ENCODE assay signal across 1 cellular context in the genomic region with DNA sequence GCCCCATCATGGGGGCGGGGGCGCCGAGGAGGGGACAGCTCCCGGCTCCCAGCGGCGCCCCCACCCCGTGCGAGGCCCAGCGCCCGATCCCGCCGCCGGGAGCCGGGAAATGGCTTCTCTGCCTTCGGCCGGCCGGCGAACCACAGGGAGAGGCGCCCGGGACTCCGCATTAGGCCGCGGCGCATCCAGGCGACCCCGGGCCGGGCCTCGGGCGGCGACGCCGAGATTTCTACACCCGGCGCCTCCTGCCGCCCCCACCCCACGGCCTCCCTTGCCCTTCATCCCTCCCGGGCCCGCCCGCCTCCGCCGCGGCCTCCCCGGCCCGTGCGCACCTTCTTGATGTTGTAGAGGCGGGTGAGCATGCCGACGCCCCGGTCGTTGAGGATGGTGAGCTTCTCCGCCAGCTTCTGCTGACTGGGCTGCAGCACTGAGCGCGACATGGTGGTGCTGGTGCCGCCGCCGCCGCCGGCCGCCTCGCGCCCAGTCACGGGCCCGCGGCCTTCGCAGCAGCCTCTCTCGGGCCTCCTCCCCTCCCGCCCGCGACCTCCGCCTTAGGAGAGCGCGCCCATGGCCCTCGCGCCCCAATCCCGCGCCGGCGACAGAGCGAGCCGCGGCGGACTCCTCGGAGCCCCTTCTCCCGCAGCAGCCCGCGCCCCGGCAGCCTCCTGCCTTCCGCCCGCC.
TF ChIP-seq lines count a peak whose summit lies in the region.

No MANE protein-coding gene starts in this region.

TF ChIP-seq in A549, 52 proteins besides CTCF, POLR2A, EP300 and RAD21 (continued from another document):
- TF ChIP-seq CEBPB (IDR thresholded peaks at IDR 0.05), result no peak
- TF ChIP-seq EHMT2 (IDR thresholded peaks at IDR 0.05; ENCODE audit: low read depth), result no peak
- TF ChIP-seq HOXB5 (CRISPR knock-in tag; IDR thresholded peaks at IDR 0.05), result no peak
- peak; percentile 22 for TF ChIP-seq MAFK (IDR thresholded peaks at IDR 0.05; ENCODE audit: partially characterized antibody)
- no peak for TF ChIP-seq KDM1A (IDR thresholded peaks at IDR 0.05; ENCODE audit: low read depth)
- TF ChIP-seq NR3C1 (IDR thresholded peaks at IDR 0.05), result no peak
- no peak for TF ChIP-seq GATA3 (IDR thresholded peaks at IDR 0.05; ENCODE audit: borderline replicate concordance)
- TF ChIP-seq PHF8 (IDR thresholded peaks at IDR 0.05; ENCODE audit: borderline replicate concordance, low read depth), result peak; percentile 94
- no peak for TF ChIP-seq SMC3 (IDR thresholded peaks at IDR 0.05)
- no peak for TF ChIP-seq SREBF2 (IDR thresholded peaks at IDR 0.05)
- TF ChIP-seq JUN (IDR thresholded peaks at IDR 0.05), result peak in 1 of 2 experiments; percentile 85; a peak in 1 of 5 replicates
- TF ChIP-seq FOXS1 (CRISPR knock-in tag; IDR thresholded peaks at IDR 0.05), result no peak
- TF ChIP-seq ZFP36 (IDR thresholded peaks at IDR 0.05; ENCODE audit: borderline replicate concordance, partially characterized antibody), result no peak
- TF ChIP-seq CBX2 (IDR thresholded peaks at IDR 0.05; ENCODE audit: borderline replicate concordance, low read depth), result no peak
- TF ChIP-seq RFX5 (IDR thresholded peaks at IDR 0.05), result no peak
- no peak for TF ChIP-seq FOSB (CRISPR knock-in tag; IDR thresholded peaks at IDR 0.05)
